In the genomic region with DNA sequence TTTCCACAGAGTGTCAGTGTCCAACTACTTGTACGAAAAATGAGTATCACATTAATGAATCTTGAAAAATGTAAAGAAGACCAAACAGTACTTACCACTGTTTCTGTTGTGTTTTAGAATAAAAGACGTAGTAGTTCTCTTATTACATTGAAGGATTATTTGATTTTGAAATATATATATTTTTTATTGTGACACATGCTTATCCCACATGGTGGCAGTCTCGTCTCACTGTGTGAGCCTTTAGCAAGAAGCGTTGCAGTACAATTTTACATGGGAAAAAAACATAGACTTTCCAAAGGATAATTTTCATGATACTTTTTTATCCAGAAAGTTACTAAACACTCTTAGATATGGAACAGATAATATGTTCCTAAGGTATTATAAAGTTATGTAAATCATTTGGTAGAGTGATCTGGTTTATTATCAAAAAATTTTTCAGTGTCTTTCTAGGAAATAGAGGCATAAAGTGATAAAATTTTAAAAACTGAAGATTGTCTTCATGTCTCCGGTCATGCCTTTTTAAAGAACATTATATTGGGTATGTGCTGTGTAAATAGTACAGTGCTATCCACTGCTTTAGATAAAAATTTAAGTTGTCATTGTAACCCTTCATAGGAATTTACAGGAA, we compare ENCODE assay signal across 9 cellular contexts.
DNase-seq lines count a peak whose midpoint lies in the region; ATAC-seq, FAIRE-seq and TF ChIP-seq lines count a peak whose summit lies in the region.
"Had no signal": no experiment of that assay in that cellular context is flagged by ENCODE, and none has a peak within 500 bp of the region (broad histone marks: within the 10 kb centered on the region; RNA-seq: fewer than 3 reads in every experiment).

No MANE protein-coding gene starts in this region.

- H3K36me3 Mint-ChIP-seq in natural killer cell treated with Interleukin-12 subunit alpha and Interleukin-12 subunit beta and Interleukin-15 and Interleukin-18, amount 100 ng/mL, for 72 hours = no peaks in the 10 kb centered on the region
- no peaks in the 10 kb centered on the region for H3K36me3 Mint-ChIP-seq in activated T-helper 2 cell treated with anti-CD3 and anti-CD28 coated beads, Interferon-gamma antibody, Interleukin-2, Interleukin-4, amounts not matched to agents 10 μg/mL and 5 μg/mL and 100 μg/mL, durations not matched to agents 14 hours and 24 hours and 36 hours (ENCODE audit: low read depth)

- H3K27me3 ChIP-seq in left ventricle myocardium inferior (ENCODE audit: low read depth) (no peaks in the 10 kb centered on the region), right atrium auricular region (no peaks in the 10 kb centered on the region)

- H3K4me3 ChIP-seq in left ventricle myocardium inferior (no peak overlapping the region), right atrium auricular region (no peak overlapping the region)

- no peaks in the 10 kb centered on the region for H3K9me3 ChIP-seq in left ventricle myocardium inferior (replicated peaks)
- no peaks in the 10 kb centered on the region for H3K9me3 ChIP-seq in right atrium auricular region

- in situ Hi-C loops in SK-MEL-5 (cut with HindIII; ENCODE audit: low pct_unique_long_range_greater_than_20kb, low sequenced_read_pairs) = no loop called here

- no peak overlapping the region for H3K27ac Mint-ChIP-seq in natural killer cell treated with Interleukin-12 subunit alpha and Interleukin-12 subunit beta and Interleukin-15 and Interleukin-18, amount 100 ng/mL, for 72 hours
- H3K27ac Mint-ChIP-seq in activated T-helper 2 cell treated with anti-CD3 and anti-CD28 coated beads, Interferon-gamma antibody, Interleukin-2, Interleukin-4, amounts not matched to agents 10 μg/mL and 5 μg/mL and 100 μg/mL, durations not matched to agents 14 hours and 24 hours and 36 hours = no peak overlapping the region
- H3K27ac Mint-ChIP-seq: activated naive CD4-positive, alpha-beta T cell treated with anti-CD3 and anti-CD28 coated beads, Interleukin-2, amount 50 U/mL, for 24 hours had no signal

- no peaks in the 10 kb centered on the region for H3K9me3 Mint-ChIP-seq in natural killer cell treated with Interleukin-12 subunit alpha and Interleukin-12 subunit beta and Interleukin-15 and Interleukin-18, amount 100 ng/mL, for 72 hours
- H3K9me3 Mint-ChIP-seq in activated T-helper 2 cell treated with anti-CD3 and anti-CD28 coated beads, Interferon-gamma antibody, Interleukin-2, Interleukin-4, amounts not matched to agents 10 μg/mL and 5 μg/mL and 100 μg/mL, durations not matched to agents 14 hours and 24 hours and 36 hours = no peaks in the 10 kb centered on the region
- H3K9me3 Mint-ChIP-seq: activated naive CD4-positive, alpha-beta T cell treated with anti-CD3 and anti-CD28 coated beads, Interleukin-2, amount 50 U/mL, for 24 hours had no signal

- DNase-seq in left ventricle myocardium inferior (no peak), right atrium auricular region (ENCODE audit: low spot score) (no peak), SK-MEL-5 (ENCODE audit: low read depth, low spot score) (peak; percentile 49), frontal cortex (ENCODE audit: low spot score in 2 of 2) (no peak), urothelium cell line (ENCODE audit: low spot score) (peak; percentile 18), germinal center (ENCODE audit: low spot score) (no peak)
- no peak for DNase-seq in natural killer cell treated with Interleukin-12 subunit alpha and Interleukin-12 subunit beta and Interleukin-15 and Interleukin-18, amount 100 ng/mL, for 72 hours (ENCODE audit: low spot score)
- DNase-seq in activated T-helper 2 cell treated with anti-CD3 and anti-CD28 coated beads, Interferon-gamma antibody, Interleukin-2, Interleukin-4, amounts not matched to agents 10 μg/mL and 5 μg/mL and 100 μg/mL, durations not matched to agents 14 hours and 24 hours and 36 hours (ENCODE audit: low spot score) = no peak

- peaks cover 0 to 9% of the 10 kb centered on the region in 2 donors for H3K4me1 Mint-ChIP-seq in natural killer cell treated with Interleukin-12 subunit alpha and Interleukin-12 subunit beta and Interleukin-15 and Interleukin-18, amount 100 ng/mL, for 72 hours (ENCODE audit: low read depth in 2 of 2)
- H3K4me1 Mint-ChIP-seq in activated T-helper 2 cell treated with anti-CD3 and anti-CD28 coated beads, Interferon-gamma antibody, Interleukin-2, Interleukin-4, amounts not matched to agents 10 μg/mL and 5 μg/mL and 100 μg/mL, durations not matched to agents 14 hours and 24 hours and 36 hours (ENCODE audit: low read depth) = peaks cover 3% of the 10 kb centered on the region
- H3K4me1 Mint-ChIP-seq: activated naive CD4-positive, alpha-beta T cell treated with anti-CD3 and anti-CD28 coated beads, Interleukin-2, amount 50 U/mL, for 24 hours had no signal

- ATAC-seq in natural killer cell treated with Interleukin-12 subunit alpha and Interleukin-12 subunit beta and Interleukin-15 and Interleukin-18, amount 100 ng/mL, for 72 hours = no peak

- intact Hi-C loops in left ventricle myocardium inferior (cut with micrococcal nuclease) = no loop called here
- intact Hi-C loops in activated T-helper 2 cell treated with anti-CD3 and anti-CD28 coated beads, Interferon-gamma antibody, Interleukin-2, Interleukin-4, amounts not matched to agents 10 μg/mL and 5 μg/mL and 100 μg/mL, durations not matched to agents 14 hours and 24 hours and 36 hours (cut with micrococcal nuclease) = no loop called here

- H3K27ac ChIP-seq in left ventricle myocardium inferior (replicated peaks) = no peak overlapping the region
- H3K27ac ChIP-seq in right atrium auricular region = no peak overlapping the region

- peak; percentile 58 for TF ChIP-seq CTCF in left ventricle myocardium inferior (IDR thresholded peaks at IDR 0.05; ENCODE audit: borderline replicate concordance)
- peak in 1 of 2 donors; percentile 57 for TF ChIP-seq CTCF in right atrium auricular region (IDR thresholded peaks at IDR 0.05)

- no peaks in the 10 kb centered on the region for H3K4me1 ChIP-seq in left ventricle myocardium inferior
- H3K4me1 ChIP-seq in right atrium auricular region = no peaks in the 10 kb centered on the region

- H3K4me3 Mint-ChIP-seq in natural killer cell treated with Interleukin-12 subunit alpha and Interleukin-12 subunit beta and Interleukin-15 and Interleukin-18, amount 100 ng/mL, for 72 hours = no peak overlapping the region
- no peak overlapping the region for H3K4me3 Mint-ChIP-seq in activated T-helper 2 cell treated with anti-CD3 and anti-CD28 coated beads, Interferon-gamma antibody, Interleukin-2, Interleukin-4, amounts not matched to agents 10 μg/mL and 5 μg/mL and 100 μg/mL, durations not matched to agents 14 hours and 24 hours and 36 hours (ENCODE audit: low read depth)
- H3K4me3 Mint-ChIP-seq: activated naive CD4-positive, alpha-beta T cell treated with anti-CD3 and anti-CD28 coated beads, Interleukin-2, amount 50 U/mL, for 24 hours had no signal

- H3K36me3 ChIP-seq in left ventricle myocardium inferior = peaks cover 8% of the 10 kb centered on the region
- no peaks in the 10 kb centered on the region for H3K36me3 ChIP-seq in right atrium auricular region

- FAIRE-seq in frontal cortex (lab: Jason Lieb, UNC) (peak; percentile 51), urothelium cell line (lab: Jason Lieb, UNC) (no peak)

- no peaks in the 10 kb centered on the region for H3K27me3 Mint-ChIP-seq in natural killer cell treated with Interleukin-12 subunit alpha and Interleukin-12 subunit beta and Interleukin-15 and Interleukin-18, amount 100 ng/mL, for 72 hours
- no peaks in the 10 kb centered on the region for H3K27me3 Mint-ChIP-seq in activated T-helper 2 cell treated with anti-CD3 and anti-CD28 coated beads, Interferon-gamma antibody, Interleukin-2, Interleukin-4, amounts not matched to agents 10 μg/mL and 5 μg/mL and 100 μg/mL, durations not matched to agents 14 hours and 24 hours and 36 hours (ENCODE audit: low read depth)
- H3K27me3 Mint-ChIP-seq: activated naive CD4-positive, alpha-beta T cell treated with anti-CD3 and anti-CD28 coated beads, Interleukin-2, amount 50 U/mL, for 24 hours had no signal

Comparison
In these comparisons a context has a peak if more than half of its experiments do, and no peak if none do; other contexts are left out.
1. DNase-seq: peak in SK-MEL-5 (single experiment) and urothelium cell line (single experiment); none in left ventricle myocardium inferior (single experiment), right atrium auricular region (single experiment), frontal cortex (0 of 2), natural killer cell treated with Interleukin-12 subunit alpha and Interleukin-12 subunit beta and Interleukin-15 and Interleukin-18, amount 100 ng/mL, for 72 hours (single experiment), activated T-helper 2 cell treated with anti-CD3 and anti-CD28 coated beads, Interferon-gamma antibody, Interleukin-2, Interleukin-4, amounts not matched to agents 10 μg/mL and 5 μg/mL and 100 μg/mL, durations not matched to agents 14 hours and 24 hours and 36 hours (single experiment) and germinal center (single experiment).